Comparison of ENCODE assay signal across 8 cellular contexts in genomic region chr12:24742378-24742777, GRCh38.
DNase-seq lines count a peak whose midpoint lies in the region; ATAC-seq and TF ChIP-seq lines count a peak whose summit lies in the region.
"Had no signal": no experiment of that assay in that cellular context is flagged by ENCODE, and none has a peak within 500 bp of the region (broad histone marks: within the 10 kb centered on the region; RNA-seq: fewer than 3 reads in every experiment).

No MANE protein-coding gene starts in this region.

- no peak for TF ChIP-seq EP300 in stomach (IDR thresholded peaks at IDR 0.05)

- peaks cover 0 to 6% (median 0%) of the 10 kb centered on the region in 4 donors for H3K4me1 ChIP-seq in stomach

- peaks cover 10 to 30% of the 10 kb centered on the region in 2 donors for H3K4me1 Mint-ChIP-seq in natural killer cell treated with Interleukin-12 subunit alpha and Interleukin-12 subunit beta and Interleukin-15 and Interleukin-18, amount 100 ng/mL, for 72 hours (ENCODE audit: low read depth in 2 of 2)

- intact Hi-C loops in stomach (cut with DNase I; ENCODE audit: low total_unique reads) = no loop called here

- no peaks in the 10 kb centered on the region for H3K9me3 ChIP-seq in stomach
- H3K9me3 ChIP-seq: neutrophil had no signal

- DNase-seq in GM19240 (ENCODE audit: insufficient read length, low spot score) = peak; percentile 16
- peak; percentile 55 for DNase-seq in SKM-1 treated with dmso at 0.1 percent for 144 hours (lab: John Stamatoyannopoulos, UW; ENCODE audit: unreplicated experiment)
- DNase-seq in natural killer cell treated with Interleukin-12 subunit alpha and Interleukin-12 subunit beta and Interleukin-15 and Interleukin-18, amount 100 ng/mL, for 72 hours (ENCODE audit: low spot score) = no peak
- no peak for DNase-seq in stomach
- DNase-seq in NCI-H1436 treated with DMSO at 0.1 percent for 48 hours (lab: John Stamatoyannopoulos, UW) = no peak
- DNase-seq in cerebellar cortex (ENCODE audit: low spot score) = no peak

- TF ChIP-seq CTCF in stomach (IDR thresholded peaks at IDR 0.05) = no peak

- H3K27ac ChIP-seq in stomach = peak overlapping the region in 1 of 5 donors; percentile 15
- H3K27ac ChIP-seq: neutrophil had no signal

- no peaks in the 10 kb centered on the region for H3K27me3 ChIP-seq in stomach
- H3K27me3 ChIP-seq: neutrophil had no signal

- 58 to 80% (median 59%) methylated on average over 5 of the region's 5 CpGs for WGBS in stomach, 5 donors

- peak; percentile 72 for ATAC-seq in HG02884 (IDR thresholded peaks at IDR 0.05; ENCODE audit: unreplicated experiment)
- ATAC-seq in natural killer cell treated with Interleukin-12 subunit alpha and Interleukin-12 subunit beta and Interleukin-15 and Interleukin-18, amount 100 ng/mL, for 72 hours = peak; percentile 48 to 90

- TF ChIP-seq POLR2A in stomach (IDR thresholded peaks at IDR 0.05) = no peak

- H3K36me3 Mint-ChIP-seq in natural killer cell treated with Interleukin-12 subunit alpha and Interleukin-12 subunit beta and Interleukin-15 and Interleukin-18, amount 100 ng/mL, for 72 hours = no peaks in the 10 kb centered on the region

- H3K9me3 Mint-ChIP-seq in natural killer cell treated with Interleukin-12 subunit alpha and Interleukin-12 subunit beta and Interleukin-15 and Interleukin-18, amount 100 ng/mL, for 72 hours = no peaks in the 10 kb centered on the region

- no peaks in the 10 kb centered on the region for H3K36me3 ChIP-seq in stomach
- H3K36me3 ChIP-seq: neutrophil had no signal

- no peak overlapping the region for H3K4me3 ChIP-seq in stomach

- H3K27me3 Mint-ChIP-seq in natural killer cell treated with Interleukin-12 subunit alpha and Interleukin-12 subunit beta and Interleukin-15 and Interleukin-18, amount 100 ng/mL, for 72 hours = peaks cover 0 to 2% of the 10 kb centered on the region in 2 donors

- H3K4me3 Mint-ChIP-seq in natural killer cell treated with Interleukin-12 subunit alpha and Interleukin-12 subunit beta and Interleukin-15 and Interleukin-18, amount 100 ng/mL, for 72 hours = peak overlapping the region; percentile 45

- H3K27ac Mint-ChIP-seq in natural killer cell treated with Interleukin-12 subunit alpha and Interleukin-12 subunit beta and Interleukin-15 and Interleukin-18, amount 100 ng/mL, for 72 hours = peak overlapping the region; percentile 37 to 82

Comparison
In these comparisons a context has a peak if more than half of its experiments do, and no peak if none do; other contexts are left out.
1. DNase-seq: peak in GM19240 (single experiment) and SKM-1 treated with dmso at 0.1 percent for 144 hours (single experiment); none in natural killer cell treated with Interleukin-12 subunit alpha and Interleukin-12 subunit beta and Interleukin-15 and Interleukin-18, amount 100 ng/mL, for 72 hours (single experiment), stomach (single experiment), NCI-H1436 treated with DMSO at 0.1 percent for 48 hours (single experiment) and cerebellar cortex (single experiment).